22 cellular contexts compared by ENCODE assay signal in the genomic region with DNA sequence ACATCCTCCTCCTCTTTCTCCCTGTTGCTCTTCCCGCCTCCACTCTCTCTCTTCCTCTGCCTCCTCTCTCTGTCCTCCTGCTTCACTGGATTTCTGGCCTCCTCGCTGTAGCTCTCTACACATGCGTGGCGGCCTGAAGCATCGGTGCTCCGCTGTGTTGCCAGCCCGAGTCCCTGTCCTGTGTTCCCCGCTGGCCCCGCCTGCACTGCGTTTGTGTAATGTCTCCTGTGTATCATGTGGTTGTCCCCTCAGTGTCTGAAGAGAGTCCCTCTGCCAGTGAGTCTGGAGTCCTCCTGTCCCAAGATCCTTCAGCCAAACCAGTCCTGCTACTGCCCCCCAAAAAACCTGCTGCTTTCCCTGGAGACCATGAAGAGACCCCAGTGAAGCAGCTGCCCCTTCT.
"Had no signal": no experiment of that assay in that cellular context is flagged by ENCODE, and none has a peak within 500 bp of the region (broad histone marks: within the 10 kb centered on the region; RNA-seq: fewer than 3 reads in every experiment).

No MANE protein-coding gene starts in this region.

- H3K9me3 Mint-ChIP-seq: activated CD4-positive, alpha-beta memory T cell treated with anti-CD3 and anti-CD28 coated beads, Interleukin-2, amount 10 ng/mL, durations not matched to agents 7 days and 5 days; activated naive CD4-positive, alpha-beta T cell treated with anti-CD3 and anti-CD28 coated beads, Interleukin-2, amount 10 ng/mL, durations not matched to agents 7 days and 5 days; central memory CD8-positive, alpha-beta T cell had no signal

- H3K4me3 Mint-ChIP-seq: activated CD4-positive, alpha-beta memory T cell treated with anti-CD3 and anti-CD28 coated beads, Interleukin-2, amount 10 ng/mL, durations not matched to agents 7 days and 5 days; activated CD8-positive, alpha-beta memory T cell treated with anti-CD3 and anti-CD28 coated beads, Interleukin-2, amount 10 ng/mL, durations not matched to agents 7 days and 5 days; activated naive CD4-positive, alpha-beta T cell treated with anti-CD3 and anti-CD28 coated beads, Interleukin-2, amount 10 ng/mL, durations not matched to agents 7 days and 5 days; activated naive CD8-positive, alpha-beta T cell; central memory CD8-positive, alpha-beta T cell had no signal

- H3K36me3 Mint-ChIP-seq: activated CD8-positive, alpha-beta memory T cell treated with anti-CD3 and anti-CD28 coated beads, Interleukin-2, amount 10 ng/mL, durations not matched to agents 7 days and 5 days; activated naive CD4-positive, alpha-beta T cell treated with anti-CD3 and anti-CD28 coated beads, Interleukin-2, amount 10 ng/mL, durations not matched to agents 7 days and 5 days; activated naive CD8-positive, alpha-beta T cell had no signal

- H3K27me3 Mint-ChIP-seq: activated naive CD8-positive, alpha-beta T cell had no signal

- H3K4me1 Mint-ChIP-seq: activated CD4-positive, alpha-beta memory T cell treated with anti-CD3 and anti-CD28 coated beads, Interleukin-2, amount 10 ng/mL, durations not matched to agents 7 days and 5 days; activated CD8-positive, alpha-beta memory T cell treated with anti-CD3 and anti-CD28 coated beads, Interleukin-2, amount 10 ng/mL, durations not matched to agents 7 days and 5 days; central memory CD8-positive, alpha-beta T cell had no signal

- H3K4me3 ChIP-seq: ascending aorta, cardiac muscle cell had no signal

- H3K36me3 ChIP-seq: cardiac muscle cell, WERI-Rb-1 had no signal

- H3K9ac ChIP-seq: KMS-11 had no signal

- H3K4me1 ChIP-seq: ascending aorta had no signal

- DNase-seq: activated CD4-positive, alpha-beta memory T cell treated with anti-CD3 and anti-CD28 coated beads, Interleukin-2, amount 10 ng/mL, durations not matched to agents 7 days and 5 days; activated CD4-positive, alpha-beta T cell treated with anti-CD3 and anti-CD28 coated beads for 1 hour; activated CD4-positive, alpha-beta T cell treated with anti-CD3 and anti-CD28 coated beads for 48 hours; activated CD4-positive, CD25-positive, alpha-beta regulatory T cell; activated CD8-positive, alpha-beta memory T cell treated with anti-CD3 and anti-CD28 coated beads for 24 hours; activated CD8-positive, alpha-beta memory T cell treated with anti-CD3 and anti-CD28 coated beads, Interleukin-2, amount 10 ng/mL, durations not matched to agents 7 days and 5 days; activated CD8-positive, alpha-beta memory T cell treated with anti-CD3 and anti-CD28 coated beads, Interleukin-2, amount 50 U/mL, for 48 hours; activated effector memory CD4-positive, alpha-beta T cell treated with Interleukin-2 at 50 U/mL for 16 hours; activated naive CD4-positive, alpha-beta T cell treated with anti-CD3 and anti-CD28 coated beads, Interleukin-2, amount 10 ng/mL, durations not matched to agents 7 days and 5 days; activated T-cell treated with anti-CD3 and anti-CD28 coated beads, Interleukin-2, amount 50 U/mL, for 48 hours; NCI-H2107; NCI-H226; NCI-H446 treated with DMSO at 0.1 percent for 48 hours; NCI-H524; Right ventricle myocardium superior; T1000; WERI-Rb-1 had no signal

- H3K27ac ChIP-seq: ascending aorta, cardiac muscle cell, KMS-11, WERI-Rb-1 had no signal

- H3K4me2 ChIP-seq: KMS-11 had no signal

- H3K27ac Mint-ChIP-seq: activated CD4-positive, alpha-beta memory T cell treated with anti-CD3 and anti-CD28 coated beads, Interleukin-2, amount 10 ng/mL, durations not matched to agents 7 days and 5 days; activated CD8-positive, alpha-beta memory T cell treated with anti-CD3 and anti-CD28 coated beads, Interleukin-2, amount 10 ng/mL, durations not matched to agents 7 days and 5 days; activated naive CD4-positive, alpha-beta T cell treated with anti-CD3 and anti-CD28 coated beads, Interleukin-2, amount 10 ng/mL, durations not matched to agents 7 days and 5 days; activated naive CD8-positive, alpha-beta T cell had no signal

- H3K27me3 ChIP-seq: ascending aorta had no signal

- H3K9me3 ChIP-seq: ascending aorta had no signal
